11 cellular contexts compared by ENCODE assay signal in genomic region chr3:52498134-52499054, GRCh38. TPM values are rescaled to one million over a fixed set of nuclear protein-coding genes. Genes with fewer than 3 reads are reported as not detected.
DNase-seq lines count a peak whose midpoint lies in the region; ATAC-seq and TF ChIP-seq lines count a peak whose summit lies in the region.
"Had no signal": no experiment of that assay in that cellular context is flagged by ENCODE, and none has a peak within 500 bp of the region (broad histone marks: within the 10 kb centered on the region; RNA-seq: fewer than 3 reads in every experiment).

No MANE protein-coding gene starts in this region.

- peaks cover 34% of the 10 kb centered on the region for H3K4me1 ChIP-seq in suprapubic skin

- no peak for ATAC-seq in GM19023 (IDR thresholded peaks at IDR 0.05; ENCODE audit: unreplicated experiment)
- ATAC-seq: body of pancreas had no signal

- peak overlapping the region; percentile 31 for H3K27ac ChIP-seq in suprapubic skin

- peaks cover under 1% of the 10 kb centered on the region for H3K36me3 ChIP-seq in suprapubic skin

- no peak for TF ChIP-seq POLR2A in suprapubic skin (IDR thresholded peaks at IDR 0.05)

- WGBS in suprapubic skin: 72% methylated on average over 19 of the region's 24 CpGs

- TF ChIP-seq CTCF in suprapubic skin (IDR thresholded peaks at IDR 0.05) (no peak), GM20000 (IDR thresholded peaks at IDR 0.05; ENCODE audit: extremely low read depth, missing control alignments) (no peak)

- no peaks in the 10 kb centered on the region for H3K27me3 ChIP-seq in suprapubic skin
- H3K27me3 ChIP-seq: body of pancreas had no signal

- no peak for TF ChIP-seq EP300 in suprapubic skin (IDR thresholded peaks at IDR 0.05)

- no peak overlapping the region for H3K4me3 ChIP-seq in suprapubic skin
- H3K4me3 ChIP-seq: body of pancreas had no signal

- H3K9me3 ChIP-seq in suprapubic skin: no peaks in the 10 kb centered on the region
- H3K9me3 ChIP-seq: body of pancreas had no signal

- DNase-seq in LHCN-M2 (ENCODE audit: low read depth) (peak; percentile 83), astrocyte of the hippocampus (ENCODE audit: low read depth, low spot score) (peak; percentile 69), iris pigment epithelial cell (ENCODE audit: low read depth) (peak; percentile 90), suprapubic skin (ENCODE audit: low spot score in 2 of 2) (no peak), GM20000 (ENCODE audit: low spot score) (no peak), NCI-H82 treated with DMSO at 0.1 percent for 48 hours (lab: John Stamatoyannopoulos, UW; ENCODE audit: unreplicated experiment) (no peak)
- DNase-seq in activated naive CD4-positive, alpha-beta T cell treated with Interleukin-2 at 50 U/mL for 16 hours: no peak
- DNase-seq: MM.1S, T-helper 1 cell had no signal

RNA-seq across cellular contexts. Expression of gene STAB1, which starts 3.3 kb away (rescaled TPM):
- total RNA-seq in LHCN-M2 (2014; rRNA removed) (under 0.01 TPM in 1 of 2 replicates, not detected in the other), suprapubic skin (10 to 100 TPM in 2 of 4 donors, 1 to 10 TPM in 2; 5.3 to 21.1 (median 14.3) TPM)
- not detected for polyA plus RNA-seq in LHCN-M2 (2012)

RNA-seq across cellular contexts. Expression of gene NT5DC2, which starts 35.3 kb away (rescaled TPM):
- total RNA-seq in LHCN-M2 (2014; rRNA removed) (118 and 133 TPM in 2 replicates), suprapubic skin (10 to 100 TPM; 51.8 to 68.7 (median 63.3) TPM)
- 121 TPM for polyA plus RNA-seq in LHCN-M2 (2012)

RNA-seq across cellular contexts. Expression of gene UQCC5, which starts 38.0 kb away (rescaled TPM):
- 1.1 and 1.7 TPM in 2 replicates for total RNA-seq in LHCN-M2 (2014; rRNA removed)
- 143 TPM for polyA plus RNA-seq in LHCN-M2 (2012)
- total RNA-seq in suprapubic skin: 1 to 10 TPM in 2 of 4 donors, under 1 TPM in 2; 0.68 to 4.0 (median 1.2) TPM

RNA-seq across cellular contexts. Expression of gene NISCH, which starts 43.0 kb away (rescaled TPM):
- total RNA-seq in LHCN-M2 (2014; rRNA removed) (45.7 and 48.7 TPM in 2 replicates), suprapubic skin (100 to 1,000 TPM in 2 of 4 donors, 10 to 100 TPM in 2; 68.7 to 298 (median 94.6) TPM)
- polyA plus RNA-seq in LHCN-M2 (2012): 36.3 TPM

RNA-seq across cellular contexts. Expression of gene TNNC1, which starts 44.6 kb away (rescaled TPM):
- total RNA-seq in LHCN-M2 (2014; rRNA removed) (1.5 and 8.2 TPM in 2 replicates), suprapubic skin (10 to 100 TPM in 1 of 4 donors, 1 to 10 TPM in 3; 1.4 to 15.9 (median 8.4) TPM)
- polyA plus RNA-seq in LHCN-M2 (2012): 56.7 TPM

Comparison
In these comparisons a context has a peak if more than half of its experiments do, and no peak if none do; other contexts are left out.
1. DNase-seq: peak in LHCN-M2 (single experiment), astrocyte of the hippocampus (single experiment) and iris pigment epithelial cell (single experiment); none in suprapubic skin (0 of 2), GM20000 (single experiment), NCI-H82 treated with DMSO at 0.1 percent for 48 hours (single experiment) and activated naive CD4-positive, alpha-beta T cell treated with Interleukin-2 at 50 U/mL for 16 hours (single experiment).